ENCODE assay signal across 22 cellular contexts in genomic region chr11:30431127-30431814, GRCh38.
"Had no signal": no experiment of that assay in that cellular context is flagged by ENCODE, and none has a peak within 500 bp of the region (broad histone marks: within the 10 kb centered on the region; RNA-seq: fewer than 3 reads in every experiment).

No MANE protein-coding gene starts in this region.

- H3K4me3 Mint-ChIP-seq: activated B cell treated with CpG ODN at 0.5 μM for 24 hours; activated CD8-positive, alpha-beta T cell treated with anti-CD3 and anti-CD28 coated beads for 36 hours; activated naive CD8-positive, alpha-beta T cell; naive B cell had no signal

- ATAC-seq: activated CD8-positive, alpha-beta T cell treated with anti-CD3 and anti-CD28 coated beads for 36 hours; lower lobe of right lung had no signal

- H3K79me2 ChIP-seq: parathyroid adenoma had no signal

- H3K27me3 Mint-ChIP-seq: naive B cell had no signal

- H3K9ac ChIP-seq: parathyroid adenoma had no signal

- H3K27me3 ChIP-seq: brain microvascular endothelial cell, neutrophil, tibial nerve, uterus had no signal

- H3K4me1 ChIP-seq: lower lobe of right lung, uterus had no signal

- H3K9me3 ChIP-seq: lower lobe of right lung, neutrophil, tibial nerve, uterus had no signal

- H3K27ac ChIP-seq: brain microvascular endothelial cell, lower lobe of right lung, neutrophil, parathyroid adenoma, tibial nerve had no signal

- H3K27ac Mint-ChIP-seq: activated B cell treated with CpG ODN at 0.5 μM for 24 hours; activated CD8-positive, alpha-beta T cell treated with anti-CD3 and anti-CD28 coated beads for 36 hours; activated naive CD8-positive, alpha-beta T cell had no signal

- DNase-seq: activated B cell treated with CpG ODN at 0.5 μM for 24 hours; activated CD4-positive, alpha-beta T cell treated with anti-CD3 and anti-CD28 coated beads for 48 hours; activated CD8-positive, alpha-beta memory T cell treated with anti-CD3 and anti-CD28 coated beads, Interleukin-2, amount 50 U/mL, for 4 hours; activated CD8-positive, alpha-beta T cell treated with anti-CD3 and anti-CD28 coated beads for 36 hours; activated gamma-delta T cell treated with Interleukin-2 at 50 U/mL for 16 hours; activated T-cell treated with anti-CD3 and anti-CD28 coated beads, Interleukin-2, amount 50 U/mL, for 48 hours; amniotic stem cell; brain microvascular endothelial cell; cortex of kidney; effector CD4-positive, alpha-beta T cell; foreskin fibroblast; kidney glomerular epithelial cell; lower lobe of right lung; naive B cell; stimulated activated CD4-positive, alpha-beta T cell treated with anti-CD3 and anti-CD28 coated beads, Interleukin-12 subunit alpha, Interleukin-12 subunit beta, amount 100 ng/mL, for 4 hours; stimulated activated CD4-positive, alpha-beta T cell treated with anti-CD3 and anti-CD28 coated beads, Interleukin-2, amount 100 ng/mL, for 24 hours; uterus had no signal

- H3K4me1 Mint-ChIP-seq: activated B cell treated with CpG ODN at 0.5 μM for 24 hours, naive B cell had no signal

- H3K36me3 Mint-ChIP-seq: activated naive CD8-positive, alpha-beta T cell; naive B cell had no signal

- H3K4me3 ChIP-seq: lower lobe of right lung, tibial nerve, uterus had no signal

- H3K36me3 ChIP-seq: brain microvascular endothelial cell, lower lobe of right lung, neutrophil, tibial nerve, uterus had no signal

- H3K9me3 Mint-ChIP-seq: activated B cell treated with CpG ODN at 0.5 μM for 24 hours; activated CD8-positive, alpha-beta T cell treated with anti-CD3 and anti-CD28 coated beads for 36 hours had no signal

- FAIRE-seq: TTC549 had no signal
